9 cellular contexts compared by ENCODE assay signal in genomic region chr15:39578851-39579486, GRCh38. TPM values are rescaled to one million over a fixed set of nuclear protein-coding genes. Genes with fewer than 3 reads are reported as not detected.
DNase-seq lines count a peak whose midpoint lies in the region; ATAC-seq and TF ChIP-seq lines count a peak whose summit lies in the region.
"Had no signal": no experiment of that assay in that cellular context is flagged by ENCODE, and none has a peak within 500 bp of the region (broad histone marks: within the 10 kb centered on the region; RNA-seq: fewer than 3 reads in every experiment).

No MANE protein-coding gene starts in this region.

- H3K36me3 Mint-ChIP-seq in T-helper 17 cell (ENCODE audit: low read depth): peaks cover 9% of the 10 kb centered on the region
- no peaks in the 10 kb centered on the region for H3K36me3 Mint-ChIP-seq in T-helper 2 cell treated with Interferon-gamma antibody and Interleukin-4, amounts not matched to agents 5 μg/mL and 100 μg/mL, for 36 hours (ENCODE audit: low read depth)

- no peak overlapping the region for H3K27ac Mint-ChIP-seq in T-helper 17 cell
- H3K27ac Mint-ChIP-seq in T-helper 2 cell treated with Interferon-gamma antibody and Interleukin-4, amounts not matched to agents 5 μg/mL and 100 μg/mL, for 36 hours: no peak overlapping the region

- in situ Hi-C loops in transverse colon (cut with MboI; ENCODE audit: low pct_ligation_motif_present in 1 of 4, low pct_unique_long_range_greater_than_20kb in 1 of 4, low sequenced_read_pairs in 3 of 4): loop anchor here (10.0 to 25.0 kb wide), 6 partner anchors 183 to 867 kb away; no protein-coding TSS in a partner anchor

- no peak for ATAC-seq in T-helper 17 cell

- TF ChIP-seq EP300 in transverse colon (IDR thresholded peaks at IDR 0.05; ENCODE audit: low read depth): no peak

- no peaks in the 10 kb centered on the region for H3K9me3 Mint-ChIP-seq in T-helper 2 cell treated with Interferon-gamma antibody and Interleukin-4, amounts not matched to agents 5 μg/mL and 100 μg/mL, for 36 hours

- H3K4me1 ChIP-seq in transverse colon: peaks cover 0 to 42% (median 27%) of the 10 kb centered on the region in 4 donors

- H3K4me3 ChIP-seq in choroid plexus epithelial cell (ENCODE audit: low read depth, low read length): peak overlapping the region; percentile 60
- H3K4me3 ChIP-seq in transverse colon: peak overlapping the region in 3 of 4 donors; percentile 55 to 83 (median 57)

- 71 to 80% methylated on average over 4 to 5 of the region's 5 CpGs for WGBS in transverse colon (ENCODE audit: low coverage in 1 of 2), 2 donors

- peak overlapping the region; percentile 86 to 97 (median 95) for H3K27ac ChIP-seq in transverse colon

- no peaks in the 10 kb centered on the region for H3K27me3 ChIP-seq in transverse colon

- peaks cover 14% of the 10 kb centered on the region for H3K4me1 Mint-ChIP-seq in T-helper 17 cell
- peaks cover 9% of the 10 kb centered on the region for H3K4me1 Mint-ChIP-seq in T-helper 2 cell treated with Interferon-gamma antibody and Interleukin-4, amounts not matched to agents 5 μg/mL and 100 μg/mL, for 36 hours (ENCODE audit: low read depth)

- DNase-seq in NCI-H345 (lab: John Stamatoyannopoulos, UW) (peak; percentile 1), NCI-H345 treated with DMSO at 0.1 percent for 48 hours (lab: John Stamatoyannopoulos, UW; ENCODE audit: unreplicated experiment) (no peak), choroid plexus epithelial cell (ENCODE audit: low read depth) (no peak), lung microvascular endothelial cell (ENCODE audit: low read depth in 2 of 2) (peak; percentile 48 to 51), transverse colon (no peak), T-helper 17 cell (no peak), amygdala (lab: John Stamatoyannopoulos, UW) (no peak)
- no peak for DNase-seq in T-helper 2 cell treated with Interferon-gamma antibody and Interleukin-4, amounts not matched to agents 5 μg/mL and 100 μg/mL, for 36 hours (ENCODE audit: low spot score)
- DNase-seq: NCI-H1436 had no signal

- peaks cover 0 to 7% (median 0%) of the 10 kb centered on the region in 4 donors for H3K36me3 ChIP-seq in transverse colon

- peaks cover 45% of the 10 kb centered on the region for H3K27me3 Mint-ChIP-seq in T-helper 17 cell
- peaks cover 63% of the 10 kb centered on the region for H3K27me3 Mint-ChIP-seq in T-helper 2 cell treated with Interferon-gamma antibody and Interleukin-4, amounts not matched to agents 5 μg/mL and 100 μg/mL, for 36 hours (ENCODE audit: low read depth)

- intact Hi-C loops in transverse colon (cut with DNase I; ENCODE audit: low total_unique reads): no loop called here

- H3K4me3 Mint-ChIP-seq in T-helper 17 cell: no peak overlapping the region
- H3K4me3 Mint-ChIP-seq in T-helper 2 cell treated with Interferon-gamma antibody and Interleukin-4, amounts not matched to agents 5 μg/mL and 100 μg/mL, for 36 hours: no peak overlapping the region

- H3K9me3 ChIP-seq in transverse colon (no peaks in the 10 kb centered on the region), T-helper 17 cell (ENCODE audit: control insufficient read depth, low read length, poor library complexity, severe bottlenecking) (no peaks in the 10 kb centered on the region)

- TF ChIP-seq CTCF in choroid plexus epithelial cell (conservative IDR thresholded peaks at IDR 0.05; ENCODE audit: low read depth, low read length): peak; percentile 40
- TF ChIP-seq CTCF in transverse colon (IDR thresholded peaks at IDR 0.05): peak in 1 of 5 experiments; percentile 25

- no peak for TF ChIP-seq POLR2A in transverse colon (IDR thresholded peaks at IDR 0.05)

RNA-seq across cellular contexts. Expression of gene THBS1, which starts 1.9 kb away (rescaled TPM):
- total RNA-seq in lung microvascular endothelial cell (3,460 and 6,737 TPM in 2 replicates), transverse colon (100 to 1,000 TPM; 197 to 753 (median 410) TPM), T-helper 17 cell (10 to 100 TPM; 13.0 to 99.9 TPM)

Comparison
In these comparisons a context has a peak if more than half of its experiments do, and no peak if none do; other contexts are left out.
1. DNase-seq: peak in NCI-H345 (single experiment) and lung microvascular endothelial cell (2 of 2); none in NCI-H345 treated with DMSO at 0.1 percent for 48 hours (single experiment), choroid plexus epithelial cell (single experiment), transverse colon (single experiment), T-helper 17 cell (0 of 3), T-helper 2 cell treated with Interferon-gamma antibody and Interleukin-4, amounts not matched to agents 5 μg/mL and 100 μg/mL, for 36 hours (single experiment) and amygdala (0 of 56).